In the genomic region with DNA sequence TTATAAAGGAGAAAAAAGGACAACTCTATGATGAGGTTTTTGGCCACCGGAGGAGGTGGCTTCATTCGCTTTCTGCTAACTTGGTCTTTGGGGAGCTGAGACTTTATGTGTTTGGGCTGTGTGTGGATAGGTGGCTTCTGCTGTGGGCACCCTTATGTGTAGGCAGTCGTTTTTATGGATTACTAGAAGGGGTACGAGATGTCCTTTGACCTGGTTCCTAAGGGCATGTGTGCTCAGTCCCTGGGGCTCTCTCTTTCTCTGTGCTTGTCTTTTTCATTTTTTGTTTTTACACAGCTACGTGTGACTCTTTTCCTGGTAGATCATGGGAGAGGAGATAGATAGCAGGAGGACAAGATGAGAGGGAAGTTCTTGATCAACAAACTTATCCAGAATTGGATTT, we compare ENCODE assay signal across 1 cellular context.
TF ChIP-seq lines count a peak whose summit lies in the region.

No MANE protein-coding gene starts in this region.

TF ChIP-seq in liver, 16 proteins besides CTCF, POLR2A, EP300 and RAD21 (continued from another document):
- TF ChIP-seq, protein P1, sequence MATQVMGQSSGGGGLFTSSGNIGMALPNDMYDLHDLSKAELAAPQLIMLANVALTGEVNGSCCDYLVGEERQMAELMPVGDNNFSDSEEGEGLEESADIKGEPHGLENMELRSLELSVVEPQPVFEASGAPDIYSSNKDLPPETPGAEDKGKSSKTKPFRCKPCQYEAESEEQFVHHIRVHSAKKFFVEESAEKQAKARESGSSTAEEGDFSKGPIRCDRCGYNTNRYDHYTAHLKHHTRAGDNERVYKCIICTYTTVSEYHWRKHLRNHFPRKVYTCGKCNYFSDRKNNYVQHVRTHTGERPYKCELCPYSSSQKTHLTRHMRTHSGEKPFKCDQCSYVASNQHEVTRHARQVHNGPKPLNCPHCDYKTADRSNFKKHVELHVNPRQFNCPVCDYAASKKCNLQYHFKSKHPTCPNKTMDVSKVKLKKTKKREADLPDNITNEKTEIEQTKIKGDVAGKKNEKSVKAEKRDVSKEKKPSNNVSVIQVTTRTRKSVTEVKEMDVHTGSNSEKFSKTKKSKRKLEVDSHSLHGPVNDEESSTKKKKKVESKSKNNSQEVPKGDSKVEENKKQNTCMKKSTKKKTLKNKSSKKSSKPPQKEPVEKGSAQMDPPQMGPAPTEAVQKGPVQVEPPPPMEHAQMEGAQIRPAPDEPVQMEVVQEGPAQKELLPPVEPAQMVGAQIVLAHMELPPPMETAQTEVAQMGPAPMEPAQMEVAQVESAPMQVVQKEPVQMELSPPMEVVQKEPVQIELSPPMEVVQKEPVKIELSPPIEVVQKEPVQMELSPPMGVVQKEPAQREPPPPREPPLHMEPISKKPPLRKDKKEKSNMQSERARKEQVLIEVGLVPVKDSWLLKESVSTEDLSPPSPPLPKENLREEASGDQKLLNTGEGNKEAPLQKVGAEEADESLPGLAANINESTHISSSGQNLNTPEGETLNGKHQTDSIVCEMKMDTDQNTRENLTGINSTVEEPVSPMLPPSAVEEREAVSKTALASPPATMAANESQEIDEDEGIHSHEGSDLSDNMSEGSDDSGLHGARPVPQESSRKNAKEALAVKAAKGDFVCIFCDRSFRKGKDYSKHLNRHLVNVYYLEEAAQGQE (IDR thresholded peaks at IDR 0.05) = no peak
- TF ChIP-seq SP1 (IDR thresholded peaks at IDR 0.05) (peak; percentile 89), EGR1 (IDR thresholded peaks at IDR 0.05; ENCODE audit: low read depth in 2 of 2) (no peak), HNF4A (conservative IDR thresholded peaks at IDR 0.05) (peak; percentile 98), FOXA2 (IDR thresholded peaks at IDR 0.05) (peak; percentile 47), NR2F2 (IDR thresholded peaks at IDR 0.05) (no peak), RXRA (IDR thresholded peaks at IDR 0.05) (peak; percentile 57 to 73)
- TF ChIP-seq, protein P2, sequence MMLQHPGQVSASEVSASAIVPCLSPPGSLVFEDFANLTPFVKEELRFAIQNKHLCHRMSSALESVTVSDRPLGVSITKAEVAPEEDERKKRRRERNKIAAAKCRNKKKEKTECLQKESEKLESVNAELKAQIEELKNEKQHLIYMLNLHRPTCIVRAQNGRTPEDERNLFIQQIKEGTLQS (IDR thresholded peaks at IDR 0.05) = no peak
- TF ChIP-seq, protein P3, sequence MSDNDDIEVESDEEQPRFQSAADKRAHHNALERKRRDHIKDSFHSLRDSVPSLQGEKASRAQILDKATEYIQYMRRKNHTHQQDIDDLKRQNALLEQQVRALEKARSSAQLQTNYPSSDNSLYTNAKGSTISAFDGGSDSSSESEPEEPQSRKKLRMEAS (IDR thresholded peaks at IDR 0.05) = peak; percentile 46
